ENCODE assay signal across 17 cellular contexts in the genomic region with DNA sequence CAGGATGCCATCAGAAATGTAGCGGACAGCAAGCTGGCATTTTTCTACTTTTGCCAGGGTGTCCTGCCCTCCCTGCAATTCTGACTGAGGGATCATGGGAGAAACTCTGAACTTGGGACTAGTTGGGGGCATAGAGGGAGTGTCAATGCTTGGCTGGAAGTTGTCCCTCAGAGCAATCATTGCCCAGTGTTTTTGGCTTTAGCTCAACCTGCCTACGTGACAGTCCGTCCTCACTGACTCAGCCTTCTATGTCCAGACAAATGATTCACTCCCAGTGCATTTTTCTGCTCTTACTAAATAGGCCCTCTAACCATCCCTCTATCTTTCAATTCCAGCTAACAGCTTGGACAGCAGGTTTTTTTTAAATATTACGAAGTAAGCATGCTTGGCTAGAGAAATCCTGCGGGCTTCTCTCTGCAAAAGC.
DNase-seq lines count a peak whose midpoint lies in the region; ATAC-seq, FAIRE-seq and TF ChIP-seq lines count a peak whose summit lies in the region.
"Had no signal": no experiment of that assay in that cellular context is flagged by ENCODE, and none has a peak within 500 bp of the region (broad histone marks: within the 10 kb centered on the region; RNA-seq: fewer than 3 reads in every experiment).

No MANE protein-coding gene starts in this region.

- H3K4me3 Mint-ChIP-seq in activated naive CD8-positive, alpha-beta T cell treated with anti-CD3 and anti-CD28 coated beads for 36 hours, result no peak overlapping the region

- H3K27ac ChIP-seq in A549, result peak overlapping the region; percentile 80 to 92
- H3K27ac ChIP-seq in brain microvascular endothelial cell, result no peak overlapping the region
- peak overlapping the region; percentile 41 to 51 for H3K27ac ChIP-seq in kidney (ENCODE audit: low read depth in 2 of 2, low read length in 2 of 2)
- H3K27ac ChIP-seq: gastrocnemius medialis had no signal

- POLR2A ChIA-PET in A549 (lab: Yijun Ruan, JAX), result interaction anchor here (0.5 kb wide), 1 partner anchor 13 kb away, joined by 3 read pairs; no protein-coding TSS in a partner anchor

- no peak overlapping the region for H3K9ac ChIP-seq in kidney (ENCODE audit: low read length in 2 of 2)

- H3K27ac Mint-ChIP-seq in activated naive CD8-positive, alpha-beta T cell treated with anti-CD3 and anti-CD28 coated beads for 36 hours, result no peak overlapping the region

- peak; percentile 38 to 89 for DNase-seq in A549 (ENCODE audit: low read depth in 1 of 2, low spot score in 1 of 2)
- peak; percentile 1 for DNase-seq in HPDE6-E6E7 (ENCODE audit: extremely low spot score)
- DNase-seq in brain microvascular endothelial cell, result peak; percentile 59
- no peak for DNase-seq in kidney
- no peak for DNase-seq in activated naive CD8-positive, alpha-beta T cell treated with anti-CD3 and anti-CD28 coated beads for 36 hours
- DNase-seq in retina, result no peak
- DNase-seq: activated CD4-positive, alpha-beta T cell treated with anti-CD3 and anti-CD28 coated beads, Interleukin-2, amount 50 U/mL, for 48 hours; DND-41; left colon; MM.1S; OCI-M1; T-helper 2 cell had no signal

- WGBS in A549 (ENCODE audit: missing lambda C conversion rate), result 6% methylated on average over 5 of the region's 5 CpGs

- no peak for TF ChIP-seq POLR2A in A549 (IDR thresholded peaks at IDR 0.05; ENCODE audit: low read length)

- ATAC-seq in A549, result peak; percentile 96 to 99
- ATAC-seq in GM18498 (IDR thresholded peaks at IDR 0.05; ENCODE audit: unreplicated experiment), result no peak
- ATAC-seq in HG02884 (IDR thresholded peaks at IDR 0.05; ENCODE audit: unreplicated experiment), result no peak
- ATAC-seq: left colon had no signal

- no peaks in the 10 kb centered on the region for H3K4me1 Mint-ChIP-seq in activated naive CD8-positive, alpha-beta T cell treated with anti-CD3 and anti-CD28 coated beads for 36 hours

- peak; percentile 53 to 78; a peak in 3 of 5 replicates for TF ChIP-seq EP300 in A549 (IDR thresholded peaks at IDR 0.05)

- peak; percentile 30 to 52 for TF ChIP-seq RAD21 in A549 (conservative IDR thresholded peaks at IDR 0.05 in 1 of 2, IDR thresholded peaks at IDR 0.05 in 1 of 2)

- TF ChIP-seq CTCF in A549 (IDR thresholded peaks at IDR 0.05), result no peak
- TF ChIP-seq CTCF in brain microvascular endothelial cell (IDR thresholded peaks at IDR 0.05; ENCODE audit: low read depth, low read length, missing control alignments), result no peak
- TF ChIP-seq CTCF in kidney (IDR thresholded peaks at IDR 0.05; ENCODE audit: borderline replicate concordance, extremely low read depth, insufficient read depth), result no peak

- H3K9me3 Mint-ChIP-seq in activated naive CD8-positive, alpha-beta T cell treated with anti-CD3 and anti-CD28 coated beads for 36 hours, result no peaks in the 10 kb centered on the region

- peak; percentile 18 for FAIRE-seq in A549 (lab: Jason Lieb, UNC)
- FAIRE-seq in kidney (lab: Jason Lieb, UNC), result no peak
- FAIRE-seq: colon, GM18507 had no signal

- H3K9me3 ChIP-seq in A549 (0 out of 3 replicates have a peak, but pooled peaks cover 3% of the 10 kb centered on the region), kidney (ENCODE audit: control insufficient read depth in 1 of 2, low read length in 2 of 2) (no peaks in the 10 kb centered on the region)
- H3K9me3 ChIP-seq: gastrocnemius medialis had no signal

- H3K36me3 ChIP-seq in brain microvascular endothelial cell (replicated peaks), result no peaks in the 10 kb centered on the region
- H3K36me3 ChIP-seq in kidney (ENCODE audit: control insufficient read depth in 1 of 2, insufficient read depth in 2 of 2, low read length in 2 of 2), result no peaks in the 10 kb centered on the region
- H3K36me3 ChIP-seq: gastrocnemius medialis had no signal

- no peaks in the 10 kb centered on the region for H3K36me3 Mint-ChIP-seq in activated naive CD8-positive, alpha-beta T cell treated with anti-CD3 and anti-CD28 coated beads for 36 hours

- intact Hi-C loops in kidney (cut with DNase I), result no loop called here

- H3K27me3 ChIP-seq in brain microvascular endothelial cell (replicated peaks), result no peaks in the 10 kb centered on the region
- H3K27me3 ChIP-seq: gastrocnemius medialis had no signal

- peaks cover 43% of the 10 kb centered on the region for H3K4me1 ChIP-seq in A549
- H3K4me1 ChIP-seq in kidney (ENCODE audit: control insufficient read depth in 1 of 2, insufficient read depth in 1 of 2, low read depth in 1 of 2, low read length in 2 of 2), result peaks cover 0 to 7% of the 10 kb centered on the region in 2 donors
- H3K4me1 ChIP-seq: gastrocnemius medialis had no signal

- peak overlapping the region; percentile 53 for H3K4me2 ChIP-seq in A549

- CTCF ChIA-PET in A549 (lab: Yijun Ruan, JAX), result interaction anchor here (0.7 to 1.5 kb wide), 3 partner anchors 9 to 143 kb away, joined by 3 to 4 read pairs (median 3); no protein-coding TSS in a partner anchor

- no peaks in the 10 kb centered on the region for H3K27me3 Mint-ChIP-seq in activated naive CD8-positive, alpha-beta T cell treated with anti-CD3 and anti-CD28 coated beads for 36 hours

- H3K4me3 ChIP-seq in A549 (no peak overlapping the region), brain microvascular endothelial cell (ENCODE audit: low read depth, low read length) (no peak overlapping the region), kidney (ENCODE audit: low read length in 2 of 2) (no peak overlapping the region)
- H3K4me3 ChIP-seq: gastrocnemius medialis had no signal

- in situ Hi-C loops in brain microvascular endothelial cell (cut with HindIII; ENCODE audit: low pct_ligation_motif_present, low sequenced_read_pairs), result no loop called here

TF ChIP-seq in A549, 52 proteins besides CTCF, POLR2A, EP300 and RAD21 (continues in another document):
- TF ChIP-seq, protein P1, sequence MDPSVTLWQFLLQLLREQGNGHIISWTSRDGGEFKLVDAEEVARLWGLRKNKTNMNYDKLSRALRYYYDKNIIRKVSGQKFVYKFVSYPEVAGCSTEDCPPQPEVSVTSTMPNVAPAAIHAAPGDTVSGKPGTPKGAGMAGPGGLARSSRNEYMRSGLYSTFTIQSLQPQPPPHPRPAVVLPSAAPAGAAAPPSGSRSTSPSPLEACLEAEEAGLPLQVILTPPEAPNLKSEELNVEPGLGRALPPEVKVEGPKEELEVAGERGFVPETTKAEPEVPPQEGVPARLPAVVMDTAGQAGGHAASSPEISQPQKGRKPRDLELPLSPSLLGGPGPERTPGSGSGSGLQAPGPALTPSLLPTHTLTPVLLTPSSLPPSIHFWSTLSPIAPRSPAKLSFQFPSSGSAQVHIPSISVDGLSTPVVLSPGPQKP (IDR thresholded peaks at IDR 0.05; ENCODE audit: low read depth, low read length), result no peak
- TF ChIP-seq, protein P2, sequence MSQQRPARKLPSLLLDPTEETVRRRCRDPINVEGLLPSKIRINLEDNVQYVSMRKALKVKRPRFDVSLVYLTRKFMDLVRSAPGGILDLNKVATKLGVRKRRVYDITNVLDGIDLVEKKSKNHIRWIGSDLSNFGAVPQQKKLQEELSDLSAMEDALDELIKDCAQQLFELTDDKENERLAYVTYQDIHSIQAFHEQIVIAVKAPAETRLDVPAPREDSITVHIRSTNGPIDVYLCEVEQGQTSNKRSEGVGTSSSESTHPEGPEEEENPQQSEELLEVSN (IDR thresholded peaks at IDR 0.05; ENCODE audit: borderline replicate concordance, low read depth), result no peak
- TF ChIP-seq CEBPB (IDR thresholded peaks at IDR 0.05) (peak in 1 of 2 experiments; percentile 70; a peak in 2 of 4 replicates), MAZ (IDR thresholded peaks at IDR 0.05; ENCODE audit: borderline replicate concordance, low read depth, low read length) (no peak), FOXS1 (CRISPR knock-in tag; IDR thresholded peaks at IDR 0.05) (no peak), RARB (CRISPR knock-in tag; IDR thresholded peaks at IDR 0.05) (no peak), EHMT2 (IDR thresholded peaks at IDR 0.05; ENCODE audit: low read depth) (no peak)
- TF ChIP-seq, protein P3, sequence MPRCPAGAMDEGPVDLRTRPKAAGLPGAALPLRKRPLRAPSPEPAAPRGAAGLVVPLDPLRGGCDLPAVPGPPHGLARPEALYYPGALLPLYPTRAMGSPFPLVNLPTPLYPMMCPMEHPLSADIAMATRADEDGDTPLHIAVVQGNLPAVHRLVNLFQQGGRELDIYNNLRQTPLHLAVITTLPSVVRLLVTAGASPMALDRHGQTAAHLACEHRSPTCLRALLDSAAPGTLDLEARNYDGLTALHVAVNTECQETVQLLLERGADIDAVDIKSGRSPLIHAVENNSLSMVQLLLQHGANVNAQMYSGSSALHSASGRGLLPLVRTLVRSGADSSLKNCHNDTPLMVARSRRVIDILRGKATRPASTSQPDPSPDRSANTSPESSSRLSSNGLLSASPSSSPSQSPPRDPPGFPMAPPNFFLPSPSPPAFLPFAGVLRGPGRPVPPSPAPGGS (IDR thresholded peaks at IDR 0.05), result 0 out of 3 replicates have a peak, but pooled peaks have one; percentile 23
- TF ChIP-seq, protein P4, sequence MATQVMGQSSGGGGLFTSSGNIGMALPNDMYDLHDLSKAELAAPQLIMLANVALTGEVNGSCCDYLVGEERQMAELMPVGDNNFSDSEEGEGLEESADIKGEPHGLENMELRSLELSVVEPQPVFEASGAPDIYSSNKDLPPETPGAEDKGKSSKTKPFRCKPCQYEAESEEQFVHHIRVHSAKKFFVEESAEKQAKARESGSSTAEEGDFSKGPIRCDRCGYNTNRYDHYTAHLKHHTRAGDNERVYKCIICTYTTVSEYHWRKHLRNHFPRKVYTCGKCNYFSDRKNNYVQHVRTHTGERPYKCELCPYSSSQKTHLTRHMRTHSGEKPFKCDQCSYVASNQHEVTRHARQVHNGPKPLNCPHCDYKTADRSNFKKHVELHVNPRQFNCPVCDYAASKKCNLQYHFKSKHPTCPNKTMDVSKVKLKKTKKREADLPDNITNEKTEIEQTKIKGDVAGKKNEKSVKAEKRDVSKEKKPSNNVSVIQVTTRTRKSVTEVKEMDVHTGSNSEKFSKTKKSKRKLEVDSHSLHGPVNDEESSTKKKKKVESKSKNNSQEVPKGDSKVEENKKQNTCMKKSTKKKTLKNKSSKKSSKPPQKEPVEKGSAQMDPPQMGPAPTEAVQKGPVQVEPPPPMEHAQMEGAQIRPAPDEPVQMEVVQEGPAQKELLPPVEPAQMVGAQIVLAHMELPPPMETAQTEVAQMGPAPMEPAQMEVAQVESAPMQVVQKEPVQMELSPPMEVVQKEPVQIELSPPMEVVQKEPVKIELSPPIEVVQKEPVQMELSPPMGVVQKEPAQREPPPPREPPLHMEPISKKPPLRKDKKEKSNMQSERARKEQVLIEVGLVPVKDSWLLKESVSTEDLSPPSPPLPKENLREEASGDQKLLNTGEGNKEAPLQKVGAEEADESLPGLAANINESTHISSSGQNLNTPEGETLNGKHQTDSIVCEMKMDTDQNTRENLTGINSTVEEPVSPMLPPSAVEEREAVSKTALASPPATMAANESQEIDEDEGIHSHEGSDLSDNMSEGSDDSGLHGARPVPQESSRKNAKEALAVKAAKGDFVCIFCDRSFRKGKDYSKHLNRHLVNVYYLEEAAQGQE (IDR thresholded peaks at IDR 0.05), result no peak
- TF ChIP-seq, protein P5, sequence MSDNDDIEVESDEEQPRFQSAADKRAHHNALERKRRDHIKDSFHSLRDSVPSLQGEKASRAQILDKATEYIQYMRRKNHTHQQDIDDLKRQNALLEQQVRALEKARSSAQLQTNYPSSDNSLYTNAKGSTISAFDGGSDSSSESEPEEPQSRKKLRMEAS (IDR thresholded peaks at IDR 0.05), result peak; percentile 59; the same call in 1 of the 2 replicates

Comparison
In these comparisons a context has a peak if more than half of its experiments do, and no peak if none do; other contexts are left out.
1. ATAC-seq: peak in A549 (2 of 2); none in GM18498 (single experiment) and HG02884 (single experiment).
2. DNase-seq: peak in A549 (2 of 2), HPDE6-E6E7 (single experiment) and brain microvascular endothelial cell (single experiment); none in kidney (single experiment), activated naive CD8-positive, alpha-beta T cell treated with anti-CD3 and anti-CD28 coated beads for 36 hours (single experiment) and retina (single experiment).